8 cellular contexts compared by ENCODE assay signal in the genomic region with DNA sequence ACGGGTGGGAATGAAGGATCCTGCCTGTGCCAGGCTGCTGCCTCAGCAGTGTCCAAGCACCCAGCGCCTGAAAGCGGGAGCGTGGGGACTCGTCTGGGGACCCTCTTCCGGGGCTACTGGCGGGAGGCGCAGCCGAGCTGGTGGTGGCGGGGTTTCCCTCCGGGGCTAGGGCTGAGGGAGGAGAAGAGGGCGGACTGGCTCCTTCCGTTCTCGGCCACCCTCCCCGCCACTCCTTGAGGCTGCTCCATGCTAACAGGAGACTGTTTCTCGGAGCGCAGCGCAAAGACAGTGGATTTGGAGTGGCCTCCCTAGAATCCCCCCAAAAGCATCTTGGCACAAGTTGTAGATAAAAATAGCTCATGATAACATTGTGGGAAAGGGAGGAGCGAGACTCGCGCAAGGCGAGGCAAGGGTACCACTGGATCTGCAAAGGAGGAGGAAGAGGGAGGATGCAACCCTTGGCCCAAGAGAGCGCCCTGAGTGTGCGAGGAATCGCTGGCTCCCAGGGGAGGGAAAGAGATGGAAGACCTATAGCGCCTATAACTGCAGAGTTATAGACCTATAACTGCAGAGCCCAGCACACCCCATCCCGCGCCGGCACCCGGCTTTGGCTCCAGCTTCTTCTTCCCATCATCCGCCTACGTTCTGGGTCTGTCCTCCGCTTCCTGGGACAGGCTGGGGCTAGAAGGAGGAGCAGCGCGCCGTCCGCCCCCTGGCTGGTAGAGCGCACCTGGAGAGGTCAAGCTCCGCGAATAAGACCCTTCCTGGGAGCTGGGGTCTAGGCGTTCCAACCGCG. TPM values are rescaled to one million over a fixed set of nuclear protein-coding genes. Genes with fewer than 3 reads are reported as not detected.
A peak's percentile ranks its signal among the peaks of the same experiment; 100 is the strongest.
DNase-seq lines count a peak whose midpoint lies in the region; ATAC-seq and TF ChIP-seq lines count a peak whose summit lies in the region.

No MANE protein-coding gene starts in this region.

- H3K9me3 ChIP-seq in iPS-15b (ENCODE audit: control insufficient read depth, insufficient read depth, low read length) (no peaks in the 10 kb centered on the region), sigmoid colon (no peaks in the 10 kb centered on the region)

- peak overlapping the region; percentile 76 for H3K4me3 Mint-ChIP-seq in activated naive CD8-positive, alpha-beta T cell treated with anti-CD3 and anti-CD28 coated beads, Interleukin-2, amount 50 U/mL, for 24 hours

- H3K36me3 ChIP-seq in H7 (replicated peaks; ENCODE audit: control insufficient read depth, insufficient read depth, low read length), result no peaks in the 10 kb centered on the region
- no peaks in the 10 kb centered on the region for H3K36me3 ChIP-seq in iPS-15b (ENCODE audit: control insufficient read depth, insufficient read depth, low read length)
- no peaks in the 10 kb centered on the region for H3K36me3 ChIP-seq in sigmoid colon

- peaks cover 17% of the 10 kb centered on the region for H3K4me1 Mint-ChIP-seq in activated naive CD8-positive, alpha-beta T cell treated with anti-CD3 and anti-CD28 coated beads, Interleukin-2, amount 50 U/mL, for 24 hours

- H3K27ac Mint-ChIP-seq in activated naive CD8-positive, alpha-beta T cell treated with anti-CD3 and anti-CD28 coated beads, Interleukin-2, amount 50 U/mL, for 24 hours, result no peak overlapping the region

- no peak for TF ChIP-seq EP300 in sigmoid colon (IDR thresholded peaks at IDR 0.05)

- peaks cover 2% of the 10 kb centered on the region for H3K4me1 ChIP-seq in iPS-15b (ENCODE audit: control insufficient read depth, insufficient read depth, low read length)
- H3K4me1 ChIP-seq in sigmoid colon, result peaks cover 0 to 29% (median 23%) of the 10 kb centered on the region in 4 donors

- H3K27ac ChIP-seq in sigmoid colon, result no peak overlapping the region

- DNase-seq in H7, result peak; percentile 68
- DNase-seq in activated naive CD8-positive, alpha-beta T cell treated with anti-CD3 and anti-CD28 coated beads, Interleukin-2, amount 50 U/mL, for 24 hours, result no peak
- DNase-seq in sigmoid colon, result no peak
- DNase-seq in NCI-H226, result no peak
- no peak for DNase-seq in effector CD8-positive, alpha-beta T cell (lab: John Stamatoyannopoulos, UW)

- WGBS in sigmoid colon, 2 donors, result 13 to 61% methylated on average over 43 of the region's 43 CpGs

- ATAC-seq in activated naive CD8-positive, alpha-beta T cell treated with anti-CD3 and anti-CD28 coated beads, Interleukin-2, amount 50 U/mL, for 24 hours, result no peak
- ATAC-seq in GM21526 (IDR thresholded peaks at IDR 0.05; ENCODE audit: low FRiP score, unreplicated experiment) (no peak), GM21367 (IDR thresholded peaks at IDR 0.05; ENCODE audit: unreplicated experiment) (no peak)

- H3K4me3 ChIP-seq in H7 (ENCODE audit: insufficient read depth, low read depth, low read length) (peak overlapping the region; percentile 76), iPS-15b (ENCODE audit: low read depth, low read length) (peak overlapping the region; percentile 88), sigmoid colon (peak overlapping the region; percentile 38 to 65 (median 56))

- peaks cover 37% of the 10 kb centered on the region for H3K27me3 Mint-ChIP-seq in activated naive CD8-positive, alpha-beta T cell treated with anti-CD3 and anti-CD28 coated beads, Interleukin-2, amount 50 U/mL, for 24 hours

- H3K9me3 Mint-ChIP-seq in activated naive CD8-positive, alpha-beta T cell treated with anti-CD3 and anti-CD28 coated beads, Interleukin-2, amount 50 U/mL, for 24 hours, result no peaks in the 10 kb centered on the region

- H3K27me3 ChIP-seq in H7 (ENCODE audit: control insufficient read depth, insufficient read depth, low read length) (peaks cover 41% of the 10 kb centered on the region), iPS-15b (ENCODE audit: control insufficient read depth, insufficient read depth, low read length) (peaks cover 49% of the 10 kb centered on the region), sigmoid colon (peaks cover 10 to 23% (median 19%) of the 10 kb centered on the region in 3 donors)

- H3K36me3 Mint-ChIP-seq in activated naive CD8-positive, alpha-beta T cell treated with anti-CD3 and anti-CD28 coated beads, Interleukin-2, amount 50 U/mL, for 24 hours (ENCODE audit: low read depth), result no peaks in the 10 kb centered on the region

- no peak for TF ChIP-seq CTCF in sigmoid colon (IDR thresholded peaks at IDR 0.05)

- intact Hi-C loops in sigmoid colon (cut with DNase I), result no loop called here

- TF ChIP-seq POLR2A in sigmoid colon (IDR thresholded peaks at IDR 0.05), result no peak

- no peak overlapping the region for H3K9ac ChIP-seq in iPS-15b (ENCODE audit: low read depth, low read length)

RNA-seq across cellular contexts. Expression of a gene that starts 1.3 kb away (rescaled TPM):
- total RNA-seq in H7 (2014; rRNA removed; shearing (Covaris generic)), result 0.07 and 0.17 TPM in 2 replicates
- total RNA-seq in sigmoid colon, result 1 to 10 TPM in 3 of 4 donors, under 1 TPM in 1; 0.68 to 2.5 (median 1.4) TPM
- polyA plus RNA-seq in sigmoid colon, result 1 to 10 TPM in 2 of 3 donors, under 1 TPM in 1; 0.60 to 3.7 (median 3.6) TPM
